8 cellular contexts compared by ENCODE assay signal in the genomic region with DNA sequence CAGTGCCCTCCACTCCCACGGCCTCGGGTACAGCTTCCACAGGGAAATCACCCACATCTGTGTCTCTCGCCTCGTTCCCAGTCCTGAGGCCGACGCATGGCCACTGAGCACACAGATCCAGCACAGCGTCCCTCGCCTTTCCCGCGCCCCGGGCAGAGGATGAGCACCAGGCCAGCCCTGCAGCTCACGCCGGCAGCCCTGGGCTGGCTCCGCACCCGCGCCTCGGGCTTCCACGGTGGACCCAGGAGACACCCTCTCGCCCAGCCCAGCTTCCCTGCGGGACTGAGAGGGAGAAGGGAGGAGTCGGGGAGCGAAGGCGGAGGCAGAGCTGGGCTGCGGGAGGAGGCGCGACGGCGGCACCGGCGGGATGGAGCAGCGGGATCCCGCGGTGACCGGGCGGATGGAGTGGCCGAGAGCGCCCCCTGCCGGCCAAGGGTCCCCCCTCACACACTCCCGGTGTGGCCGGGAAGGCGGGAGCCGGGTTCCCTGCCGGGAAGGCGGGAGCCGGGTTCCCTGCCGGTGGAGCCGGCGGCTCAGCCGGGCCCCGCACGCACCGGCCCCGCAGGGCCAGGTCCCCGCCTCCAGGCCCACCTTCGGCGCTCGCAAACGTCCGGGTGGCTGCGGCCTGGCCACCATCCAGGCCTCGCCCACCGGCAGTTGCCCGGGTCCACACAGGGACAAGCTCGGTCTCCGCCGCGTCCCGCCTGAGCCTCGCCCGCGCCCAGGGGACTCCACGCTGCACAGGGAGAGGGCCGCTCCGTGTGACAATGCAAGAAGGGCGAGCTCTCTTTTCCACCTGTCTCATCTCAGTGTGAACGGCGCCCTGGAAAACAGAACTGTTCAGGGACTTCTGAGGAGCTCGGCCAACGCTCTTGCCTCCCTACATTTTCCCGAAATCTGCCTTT.
DNase-seq lines count a peak whose midpoint lies in the region; ATAC-seq and TF ChIP-seq lines count a peak whose summit lies in the region.

No MANE protein-coding gene starts in this region.

- no peaks in the 10 kb centered on the region for H3K36me3 ChIP-seq in BE2C

- H3K9me3 Mint-ChIP-seq in endothelial cell (ENCODE audit: unreplicated experiment) (no peaks in the 10 kb centered on the region), mesothelial cell of epicardium (no peaks in the 10 kb centered on the region)

- peaks cover 7% of the 10 kb centered on the region for H3K4me1 Mint-ChIP-seq in endothelial cell (ENCODE audit: unreplicated experiment)
- peaks cover 7% of the 10 kb centered on the region for H3K4me1 Mint-ChIP-seq in mesothelial cell of epicardium

- no peaks in the 10 kb centered on the region for H3K9me3 ChIP-seq in BE2C

- H3K27me3 ChIP-seq in BE2C = no peaks in the 10 kb centered on the region

- DNase-seq in BE2C (peak; percentile 93), GM19240 (ENCODE audit: insufficient read length, low spot score) (peak; percentile 61), NCI-H748 (lab: John Stamatoyannopoulos, UW; ENCODE audit: unreplicated experiment) (peak; percentile 85), endothelial cell (ENCODE audit: low spot score) (peak; percentile 93), mesothelial cell of epicardium (ENCODE audit: low spot score in 2 of 2, unreplicated experiment in 2 of 2) (peak; percentile 84 to 97)
- peak; percentile 75 for DNase-seq in activated CD8-positive, alpha-beta memory T cell treated with anti-CD3 and anti-CD28 coated beads, Interleukin-2, amount 50 U/mL, for 4 hours
- DNase-seq in stimulated activated CD8-positive, alpha-beta memory T cell treated with anti-CD3 and anti-CD28 coated beads, Interleukin-15, amount 100 ng/mL, for 48 hours (ENCODE audit: low read depth in 2 of 2) = peak; percentile 39 to 51

- peak overlapping the region; percentile 73 for H3K4me3 ChIP-seq in BE2C (ENCODE audit: low read depth, low read length)

- TF ChIP-seq CTCF in BE2C (IDR thresholded peaks at IDR 0.05; ENCODE audit: low read depth, low read length) (peak; percentile 73), endothelial cell (IDR thresholded peaks at IDR 0.05; ENCODE audit: unreplicated experiment) (peak; percentile 96), mesothelial cell of epicardium (IDR thresholded peaks at IDR 0.05; ENCODE audit: unreplicated experiment) (peak; percentile 97)

- peaks cover 6% of the 10 kb centered on the region for H3K27me3 Mint-ChIP-seq in endothelial cell (ENCODE audit: unreplicated experiment)
- peaks cover 60% of the 10 kb centered on the region for H3K27me3 Mint-ChIP-seq in mesothelial cell of epicardium (ENCODE audit: low read depth)

- peaks cover 5% of the 10 kb centered on the region for H3K4me1 ChIP-seq in BE2C

- H3K4me3 Mint-ChIP-seq in endothelial cell (ENCODE audit: unreplicated experiment) (peak overlapping the region; percentile 89), mesothelial cell of epicardium (peak overlapping the region; percentile 83)

- peaks cover 2% of the 10 kb centered on the region for H3K36me3 Mint-ChIP-seq in endothelial cell (ENCODE audit: low read depth, unreplicated experiment)
- H3K36me3 Mint-ChIP-seq in mesothelial cell of epicardium = no peaks in the 10 kb centered on the region

- H3K27ac Mint-ChIP-seq in endothelial cell (ENCODE audit: unreplicated experiment) (peak overlapping the region; percentile 37), mesothelial cell of epicardium (peak overlapping the region; percentile 83)

- peak; percentile 65 for ATAC-seq in HG03378 (IDR thresholded peaks at IDR 0.05; ENCODE audit: unreplicated experiment)

Comparison
In these comparisons a context has a peak if more than half of its experiments do, and no peak if none do; other contexts are left out.
1. Peak in every context shown above with its lines: DNase-seq, ATAC-seq and H3K4me3 ChIP-seq.